Comparison of ENCODE assay signal across 8 cellular contexts in genomic region chr2:159904127-159904564, GRCh38. TPM values are rescaled to one million over a fixed set of nuclear protein-coding genes. Genes with fewer than 3 reads are reported as not detected.
DNase-seq lines count a peak whose midpoint lies in the region; ATAC-seq and TF ChIP-seq lines count a peak whose summit lies in the region.

No MANE protein-coding gene starts in this region.

- CTCF ChIA-PET in mammary epithelial cell (lab: Charles Lee; ENCODE audit: low non-redundant PET) = no interaction called here

- H3K36me3 ChIP-seq in SU-DHL-6 (ENCODE audit: low read length) (no peaks in the 10 kb centered on the region), mammary epithelial cell (ENCODE audit: insufficient read depth, low read length) (no peaks in the 10 kb centered on the region), mesendoderm (ENCODE audit: control insufficient read depth, insufficient read depth, low read length) (no peaks in the 10 kb centered on the region)

- H4K20me1 ChIP-seq in SU-DHL-6 (ENCODE audit: low read depth, low read length) (no peaks in the 10 kb centered on the region), mammary epithelial cell (ENCODE audit: insufficient read depth, low read length) (no peaks in the 10 kb centered on the region)

- H2BK120ac ChIP-seq in mesendoderm (ENCODE audit: low read depth, low read length) = no peak overlapping the region

- intact Hi-C loops in mammary epithelial cell (cut with micrococcal nuclease) = no loop called here

- H3K27ac ChIP-seq in SU-DHL-6 (ENCODE audit: low read depth, low read length) = peak overlapping the region; percentile 41
- no peak overlapping the region for H3K27ac ChIP-seq in mammary epithelial cell (ENCODE audit: insufficient read depth, low read depth, low read length)
- no peak overlapping the region for H3K27ac ChIP-seq in mesendoderm (ENCODE audit: low read depth, low read length)

- no peak overlapping the region for H2AK5ac ChIP-seq in mesendoderm (ENCODE audit: low read length)

- ATAC-seq in GM18519 (IDR thresholded peaks at IDR 0.05; ENCODE audit: low FRiP score, unreplicated experiment) (peak; percentile 24), HG02840 (IDR thresholded peaks at IDR 0.05; ENCODE audit: low FRiP score, unreplicated experiment) (peak; percentile 40)
- peak; percentile 76 for ATAC-seq in stimulated activated memory B cell treated with anti-CD40 and anti-IgM and Interleukin-4, amounts not matched to agents 10 μg/mL and 1 μg/mL and 100 μg/mL, for 72 hours

- H3K4me3 ChIP-seq in SU-DHL-6 (ENCODE audit: insufficient read depth, low read length, poor library complexity, severe bottlenecking) = peak overlapping the region; percentile 63
- H3K4me3 ChIP-seq in mammary epithelial cell (replicated peaks in 1 of 3; ENCODE audit: insufficient read depth in 1 of 3, low read depth in 2 of 3, low read length in 3 of 3) = peak overlapping the region; percentile 31 to 46 (median 42)
- peak overlapping the region; percentile 30 for H3K4me3 ChIP-seq in mesendoderm (ENCODE audit: low read length)

- in situ Hi-C loops in mammary epithelial cell (cut with MboI; ENCODE audit: low sequenced_read_pairs in 2 of 2) = no loop called here
- in situ Hi-C loops in G401 (cut with HindIII; ENCODE audit: low sequenced_read_pairs) = no loop called here

- no peaks in the 10 kb centered on the region for H3K9me2 ChIP-seq in SU-DHL-6 (replicated peaks; ENCODE audit: insufficient read depth, low read length)

- H2AFZ ChIP-seq in SU-DHL-6 (ENCODE audit: low read depth, low read length, severe bottlenecking) = peak overlapping the region; percentile 95
- peak overlapping the region; percentile 87 for H2AFZ ChIP-seq in mammary epithelial cell (ENCODE audit: low read depth, low read length)

- no peaks in the 10 kb centered on the region for H3K79me2 ChIP-seq in SU-DHL-6 (ENCODE audit: insufficient read depth, low read length)
- no peaks in the 10 kb centered on the region for H3K79me2 ChIP-seq in mammary epithelial cell (ENCODE audit: insufficient read depth, low read length)
- no peaks in the 10 kb centered on the region for H3K79me2 ChIP-seq in mesendoderm (ENCODE audit: control insufficient read depth, insufficient read depth, low read length)

- H3K9ac ChIP-seq in SU-DHL-6 (ENCODE audit: low read length) (peak overlapping the region; percentile 61), mammary epithelial cell (ENCODE audit: insufficient read depth, low read length) (no peak overlapping the region), mesendoderm (ENCODE audit: low read length) (peak overlapping the region; percentile 68)

- H3F3A ChIP-seq in SU-DHL-6 (ENCODE audit: insufficient read depth) = no peaks in the 10 kb centered on the region

- dilution Hi-C loops in mammary epithelial cell (cut with HindIII; ENCODE audit: low sequenced_read_pairs) = no loop called here

- H3K4me3 Mint-ChIP-seq in stimulated activated memory B cell treated with anti-CD40 and anti-IgM and Interleukin-4, amounts not matched to agents 10 μg/mL and 1 μg/mL and 100 μg/mL, for 72 hours = peak overlapping the region; percentile 99

- H3K36me3 Mint-ChIP-seq in stimulated activated memory B cell treated with anti-CD40 and anti-IgM and Interleukin-4, amounts not matched to agents 10 μg/mL and 1 μg/mL and 100 μg/mL, for 72 hours = peaks cover 37% of the 10 kb centered on the region

- H3K4me1 ChIP-seq in mammary epithelial cell (ENCODE audit: insufficient read depth, low read length) (peaks cover 15% of the 10 kb centered on the region), mesendoderm (ENCODE audit: control insufficient read depth, low read depth, low read length) (no peaks in the 10 kb centered on the region)

- no peaks in the 10 kb centered on the region for H3K9me3 Mint-ChIP-seq in stimulated activated memory B cell treated with anti-CD40 and anti-IgM and Interleukin-4, amounts not matched to agents 10 μg/mL and 1 μg/mL and 100 μg/mL, for 72 hours

- peak overlapping the region; percentile 7 for H3K18ac ChIP-seq in mesendoderm (ENCODE audit: low read length)

- no peaks in the 10 kb centered on the region for H3K9me3 ChIP-seq in SU-DHL-6 (ENCODE audit: insufficient read depth, low read length)
- H3K9me3 ChIP-seq in mammary epithelial cell (replicated peaks; ENCODE audit: insufficient read depth, low read length) = no peaks in the 10 kb centered on the region

- H4K8ac ChIP-seq in mesendoderm (ENCODE audit: low read depth, low read length) = no peak overlapping the region

- DNase-seq in mammary epithelial cell = no peak
- DNase-seq in mesendoderm = no peak
- DNase-seq in NCI-H146 (lab: John Stamatoyannopoulos, UW) = no peak
- no peak for DNase-seq in G401 (ENCODE audit: low spot score)

- H2BK15ac ChIP-seq in mesendoderm (replicated peaks; ENCODE audit: low read depth) = no peak overlapping the region

- no peak overlapping the region for H3K4ac ChIP-seq in mesendoderm (ENCODE audit: low read depth, low read length)

- H3K4me2 ChIP-seq in SU-DHL-6 (ENCODE audit: low read depth, low read length, poor library complexity, severe bottlenecking) (peak overlapping the region; percentile 85), mammary epithelial cell (ENCODE audit: insufficient read depth, low read depth, low read length) (peak overlapping the region; percentile 79), mesendoderm (ENCODE audit: low read length) (peak overlapping the region; percentile 64)

- WGBS in mammary epithelial cell (ENCODE audit: low coverage, missing lambda C conversion rate) = 19% methylated on average over 11 of the region's 28 CpGs
- no CpG with 5 or more reads among the region's 28 CpGs for WGBS in mesendoderm (ENCODE audit: extremely low coverage, insufficient coverage, low lambda C conversion rate)

- BruUV-seq in mammary epithelial cell (replicated peaks; lab: Mats Ljungman, UMichigan) = no TSS peak

- peak overlapping the region; percentile 66 for H3K23ac ChIP-seq in mesendoderm (ENCODE audit: low read length)

- H3K56ac ChIP-seq in mesendoderm (ENCODE audit: low read length) = peak overlapping the region; percentile 82

- no peaks in the 10 kb centered on the region for H3K27me3 Mint-ChIP-seq in stimulated activated memory B cell treated with anti-CD40 and anti-IgM and Interleukin-4, amounts not matched to agents 10 μg/mL and 1 μg/mL and 100 μg/mL, for 72 hours

- H3K4me1 Mint-ChIP-seq in stimulated activated memory B cell treated with anti-CD40 and anti-IgM and Interleukin-4, amounts not matched to agents 10 μg/mL and 1 μg/mL and 100 μg/mL, for 72 hours = peaks cover 62% of the 10 kb centered on the region

- H4K5ac ChIP-seq in mesendoderm (ENCODE audit: low read length) = no peak overlapping the region

- no peak for TF ChIP-seq CTCF in SU-DHL-6 (IDR thresholded peaks at IDR 0.05; ENCODE audit: insufficient read depth, low read length, poor library complexity, severe bottlenecking)
- no peak for TF ChIP-seq CTCF in mammary epithelial cell (conservative IDR thresholded peaks at IDR 0.05 in 1 of 2, IDR thresholded peaks at IDR 0.05 in 1 of 2; ENCODE audit: extremely low read depth in 1 of 2, insufficient read depth in 1 of 2, low read depth in 1 of 2, low read length in 2 of 2)

- H3K27me3 ChIP-seq in SU-DHL-6 (ENCODE audit: low read length) (no peaks in the 10 kb centered on the region), mammary epithelial cell (ENCODE audit: insufficient read depth, low read length) (no peaks in the 10 kb centered on the region), mesendoderm (ENCODE audit: insufficient read depth, low read length, poor library complexity) (no peaks in the 10 kb centered on the region)

- H2BK5ac ChIP-seq in mesendoderm (ENCODE audit: low read length) = no peak overlapping the region

- peak overlapping the region; percentile 92 for H3K27ac Mint-ChIP-seq in stimulated activated memory B cell treated with anti-CD40 and anti-IgM and Interleukin-4, amounts not matched to agents 10 μg/mL and 1 μg/mL and 100 μg/mL, for 72 hours

- H3K79me1 ChIP-seq in mesendoderm (ENCODE audit: low read length) = no peaks in the 10 kb centered on the region

RNA-seq across cellular contexts. Expression of gene LY75, which starts 0.4 kb away (rescaled TPM):
- total RNA-seq in mammary epithelial cell = 10 to 100 TPM in 1 of 2 donors, 1 to 10 TPM in 1; 5.1 to 68.3 TPM
- polyA plus RNA-seq in mammary epithelial cell = 4.3 TPM
- 4.6 TPM for polyA minus RNA-seq in mammary epithelial cell
- polyA plus RNA-seq in mesendoderm (2013, experiment 1 of 2) = 3.5 TPM
- 3.0 TPM for polyA plus RNA-seq in mesendoderm (2013, experiment 2 of 2)
- not detected in 2 replicates for total RNA-seq in G401 (2014; rRNA removed; shearing (Covaris generic))

Comparison
In these comparisons a context has a peak if more than half of its experiments do, and no peak if none do; other contexts are left out.
1. ATAC-seq: peak in every context shown above with its lines; median percentile 76 in stimulated activated memory B cell treated with anti-CD40 and anti-IgM and Interleukin-4, amounts not matched to agents 10 μg/mL and 1 μg/mL and 100 μg/mL, for 72 hours; 40 in HG02840; 24 in GM18519.